Comparison of ENCODE assay signal across 1 cellular context in the genomic region with DNA sequence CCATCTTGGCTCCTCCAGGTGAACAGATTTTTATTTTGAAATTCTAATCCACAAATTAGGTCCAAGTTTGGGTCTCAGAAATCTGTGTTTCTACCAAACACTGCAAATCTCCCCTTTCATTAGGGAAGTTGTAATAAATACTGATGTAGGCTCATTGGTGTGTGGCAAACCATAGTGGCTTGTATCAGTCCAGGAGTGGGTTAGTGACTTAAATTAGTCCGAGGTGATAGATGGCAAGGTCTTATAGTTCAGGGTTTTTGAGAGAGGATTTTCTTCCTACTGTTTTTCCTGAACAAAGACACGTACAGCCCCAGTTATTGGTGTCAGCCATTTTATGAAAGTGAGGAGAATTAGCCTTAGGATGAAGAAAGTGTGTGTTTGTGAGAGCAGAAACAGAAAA.
TF ChIP-seq lines count a peak whose summit lies in the region.

No MANE protein-coding gene starts in this region.

TF ChIP-seq in GM23338, 12 proteins besides CTCF, POLR2A, EP300 and RAD21:
- TF ChIP-seq, protein P1, sequence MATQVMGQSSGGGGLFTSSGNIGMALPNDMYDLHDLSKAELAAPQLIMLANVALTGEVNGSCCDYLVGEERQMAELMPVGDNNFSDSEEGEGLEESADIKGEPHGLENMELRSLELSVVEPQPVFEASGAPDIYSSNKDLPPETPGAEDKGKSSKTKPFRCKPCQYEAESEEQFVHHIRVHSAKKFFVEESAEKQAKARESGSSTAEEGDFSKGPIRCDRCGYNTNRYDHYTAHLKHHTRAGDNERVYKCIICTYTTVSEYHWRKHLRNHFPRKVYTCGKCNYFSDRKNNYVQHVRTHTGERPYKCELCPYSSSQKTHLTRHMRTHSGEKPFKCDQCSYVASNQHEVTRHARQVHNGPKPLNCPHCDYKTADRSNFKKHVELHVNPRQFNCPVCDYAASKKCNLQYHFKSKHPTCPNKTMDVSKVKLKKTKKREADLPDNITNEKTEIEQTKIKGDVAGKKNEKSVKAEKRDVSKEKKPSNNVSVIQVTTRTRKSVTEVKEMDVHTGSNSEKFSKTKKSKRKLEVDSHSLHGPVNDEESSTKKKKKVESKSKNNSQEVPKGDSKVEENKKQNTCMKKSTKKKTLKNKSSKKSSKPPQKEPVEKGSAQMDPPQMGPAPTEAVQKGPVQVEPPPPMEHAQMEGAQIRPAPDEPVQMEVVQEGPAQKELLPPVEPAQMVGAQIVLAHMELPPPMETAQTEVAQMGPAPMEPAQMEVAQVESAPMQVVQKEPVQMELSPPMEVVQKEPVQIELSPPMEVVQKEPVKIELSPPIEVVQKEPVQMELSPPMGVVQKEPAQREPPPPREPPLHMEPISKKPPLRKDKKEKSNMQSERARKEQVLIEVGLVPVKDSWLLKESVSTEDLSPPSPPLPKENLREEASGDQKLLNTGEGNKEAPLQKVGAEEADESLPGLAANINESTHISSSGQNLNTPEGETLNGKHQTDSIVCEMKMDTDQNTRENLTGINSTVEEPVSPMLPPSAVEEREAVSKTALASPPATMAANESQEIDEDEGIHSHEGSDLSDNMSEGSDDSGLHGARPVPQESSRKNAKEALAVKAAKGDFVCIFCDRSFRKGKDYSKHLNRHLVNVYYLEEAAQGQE (IDR thresholded peaks at IDR 0.05; ENCODE audit: unreplicated experiment): no peak
- TF ChIP-seq NANOG (IDR thresholded peaks at IDR 0.05; ENCODE audit: borderline replicate concordance) (no peak), CREB1 (CRISPR knock-in tag; IDR thresholded peaks at IDR 0.05; ENCODE audit: low read depth) (no peak)
TF ChIP-seq in GM23338: peak in this region for 0.
